Comparison of ENCODE assay signal across 15 cellular contexts in genomic region chr14:50058112-50058511, GRCh38.
"Had no signal": no experiment of that assay in that cellular context is flagged by ENCODE, and none has a peak within 500 bp of the region (broad histone marks: within the 10 kb centered on the region; RNA-seq: fewer than 3 reads in every experiment).

No MANE protein-coding gene starts in this region.

- H3K9me3 ChIP-seq: right atrium auricular region had no signal

- DNase-seq: activated CD4-positive, alpha-beta T cell treated with anti-CD3 and anti-CD28 coated beads for 36 hours; activated CD8-positive, alpha-beta T cell treated with anti-CD3 and anti-CD28 coated beads, Interleukin-2, amount 10 ng/mL, durations not matched to agents 7 days and 5 days; activated naive CD4-positive, alpha-beta T cell treated with anti-CD3 and anti-CD28 coated beads, Interleukin-2, amount 10 ng/mL, durations not matched to agents 7 days and 5 days; caudate nucleus; cortex of kidney; erythroblast; hippocampal formation; kidney glomerular epithelial cell; naive thymus-derived CD8-positive, alpha-beta T cell; nucleus accumbens; stimulated activated naive CD4-positive, alpha-beta T cell; substantia nigra; T-helper 9 cell had no signal

- H3K36me3 ChIP-seq: right atrium auricular region had no signal

- H3K4me3 ChIP-seq: right atrium auricular region, smooth muscle cell had no signal

- H3K4me2 ChIP-seq: smooth muscle cell had no signal

- H3K27me3 ChIP-seq: right atrium auricular region had no signal

- ATAC-seq: activated CD4-positive, alpha-beta T cell treated with anti-CD3 and anti-CD28 coated beads for 36 hours; activated CD8-positive, alpha-beta T cell treated with anti-CD3 and anti-CD28 coated beads, Interleukin-2, amount 10 ng/mL, durations not matched to agents 7 days and 5 days; naive thymus-derived CD8-positive, alpha-beta T cell had no signal

- H3K27ac ChIP-seq: right atrium auricular region had no signal
